Comparison of ENCODE assay signal across 8 cellular contexts in the genomic region with DNA sequence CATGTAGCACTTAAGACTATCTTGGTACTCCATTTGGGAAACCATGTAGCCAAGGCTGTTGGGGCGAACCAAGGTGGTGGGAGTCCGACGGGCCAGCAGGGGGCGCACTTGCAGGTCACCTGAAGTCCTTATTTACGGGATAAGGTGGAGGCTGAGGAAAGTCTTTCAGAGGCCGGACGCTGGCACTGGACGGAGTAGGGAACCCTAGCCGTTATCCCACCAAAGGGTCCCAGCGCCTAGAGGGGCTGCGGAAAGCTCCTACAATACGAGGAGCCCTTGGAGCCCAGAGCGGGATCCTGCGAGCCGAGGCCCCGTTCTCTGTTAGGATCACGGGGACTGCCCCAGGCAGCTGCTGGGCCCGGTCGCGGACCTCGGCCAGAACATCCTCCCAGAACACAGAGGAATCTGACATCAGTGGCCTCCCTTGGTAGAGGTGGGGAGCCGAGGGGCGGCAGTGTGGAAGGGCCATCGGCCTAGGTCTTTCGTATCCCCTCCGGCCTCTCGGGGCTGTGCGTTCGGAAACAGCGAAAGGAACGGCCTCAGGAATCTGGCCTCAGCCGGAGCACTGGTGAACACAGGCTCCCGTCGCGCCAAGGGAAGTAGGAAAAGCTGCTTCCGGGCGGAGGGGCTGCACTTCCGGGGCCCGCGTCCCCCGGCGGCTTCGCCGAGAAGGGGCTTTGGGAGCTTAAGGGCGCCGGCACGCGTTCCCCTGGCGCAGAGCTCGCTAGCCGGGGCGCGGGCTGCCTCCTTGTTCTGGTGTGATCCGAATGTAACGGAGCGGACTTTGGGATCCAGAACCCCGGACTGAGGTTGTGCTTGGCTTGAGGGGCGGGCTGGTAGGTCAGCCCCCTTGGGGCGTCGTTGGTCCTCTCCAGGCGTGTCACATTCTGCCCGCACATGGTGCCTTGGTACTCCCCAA. TPM values are rescaled to one million over a fixed set of nuclear protein-coding genes. Genes with fewer than 3 reads are reported as not detected.
A peak's percentile ranks its signal among the peaks of the same experiment; 100 is the strongest.
DNase-seq lines count a peak whose midpoint lies in the region; ATAC-seq and TF ChIP-seq lines count a peak whose summit lies in the region.

No MANE protein-coding gene starts in this region.

- peaks cover 41% of the 10 kb centered on the region for H3K9me3 Mint-ChIP-seq in mesothelial cell of epicardium

- peak; percentile 14 for DNase-seq in NK-92 treated with Interleukin-12 subunit alpha and Interleukin-12 subunit beta, amount 100 ng/mL, for 24 hours (lab: John Stamatoyannopoulos, UW)
- no peak for DNase-seq in NK-92 (lab: John Stamatoyannopoulos, UW; ENCODE audit: unreplicated experiment)
- DNase-seq in NCI-H2227 treated with DMSO at 0.1 percent for 48 hours (lab: John Stamatoyannopoulos, UW), result peak; percentile 1
- DNase-seq in activated CD4-positive, alpha-beta T cell treated with anti-CD3 and anti-CD28 coated beads, Interleukin-2, amount 50 U/mL, for 4 hours, result peak; percentile 70 to 76
- peak in 8 of 10 donors; percentile 15 to 68 (median 51) for DNase-seq in dorsolateral prefrontal cortex
- no peak for DNase-seq in mesothelial cell of epicardium (ENCODE audit: low spot score in 2 of 2, unreplicated experiment in 2 of 2)
- DNase-seq in stimulated activated CD8-positive, alpha-beta memory T cell treated with anti-CD3 and anti-CD28 coated beads, Interleukin-15, amount 100 ng/mL, for 24 hours (ENCODE audit: low read depth), result peak; percentile 66

- no peaks in the 10 kb centered on the region for H3K36me3 Mint-ChIP-seq in mesothelial cell of epicardium

- intact Hi-C loops in dorsolateral prefrontal cortex (cut with DNase I), result loop anchor here (2.0 to 5.0 kb wide), 3 partner anchors 253 to 270 kb away; no protein-coding TSS in a partner anchor

- TF ChIP-seq CTCF in dorsolateral prefrontal cortex (IDR thresholded peaks at IDR 0.05 in 54 of 56, conservative IDR thresholded peaks at IDR 0.05 in 2 of 56; ENCODE audit: low read depth in 1 of 56, partially characterized antibody in 56 of 56), result peak; percentile 36 to 88 (median 71)
- peak; percentile 48 for TF ChIP-seq CTCF in mesothelial cell of epicardium (IDR thresholded peaks at IDR 0.05; ENCODE audit: unreplicated experiment)

- peak overlapping the region in 57 of 59 donors; percentile 8 to 72 (median 57) for H3K4me3 ChIP-seq in dorsolateral prefrontal cortex

- no peak for ATAC-seq in GM21528 (IDR thresholded peaks at IDR 0.05; ENCODE audit: low FRiP score, unreplicated experiment)

- H3K4me3 Mint-ChIP-seq in mesothelial cell of epicardium, result no peak overlapping the region

- no peaks in the 10 kb centered on the region for H3K27me3 Mint-ChIP-seq in mesothelial cell of epicardium (ENCODE audit: low read depth)

- H3K27ac Mint-ChIP-seq in mesothelial cell of epicardium, result no peak overlapping the region

- peaks cover 0 to 16% (median 0%) of the 10 kb centered on the region in 45 donors for H3K27me3 ChIP-seq in dorsolateral prefrontal cortex

- H3K27ac ChIP-seq in dorsolateral prefrontal cortex, result peak overlapping the region in 25 of 59 donors; percentile 7 to 82 (median 49)

- H3K4me1 Mint-ChIP-seq in mesothelial cell of epicardium, result no peaks in the 10 kb centered on the region

RNA-seq across cellular contexts. Expression of gene RPTN, which starts 29.9 kb away (rescaled TPM):
- total RNA-seq in dorsolateral prefrontal cortex (not detected), mesothelial cell of epicardium (not detected in 3 replicates)

RNA-seq across cellular contexts. Expression of gene HRNR, which starts 35.1 kb away (rescaled TPM):
- total RNA-seq in dorsolateral prefrontal cortex (under 1 TPM in 3 of 120 experiments, not detected in 117; 0.04 to 0.07 (median 0.06) TPM), mesothelial cell of epicardium (not detected in 3 replicates)

Comparison
In these comparisons a context has a peak if more than half of its experiments do, and no peak if none do; other contexts are left out.
1. DNase-seq: peak in NK-92 treated with Interleukin-12 subunit alpha and Interleukin-12 subunit beta, amount 100 ng/mL, for 24 hours (single experiment), NCI-H2227 treated with DMSO at 0.1 percent for 48 hours (single experiment), activated CD4-positive, alpha-beta T cell treated with anti-CD3 and anti-CD28 coated beads, Interleukin-2, amount 50 U/mL, for 4 hours (2 of 2), dorsolateral prefrontal cortex (8 of 10) and stimulated activated CD8-positive, alpha-beta memory T cell treated with anti-CD3 and anti-CD28 coated beads, Interleukin-15, amount 100 ng/mL, for 24 hours (single experiment); none in NK-92 (single experiment) and mesothelial cell of epicardium (0 of 2).